ENCODE assay signal across 8 cellular contexts in genomic region chr1:64745986-64746940, GRCh38. TPM values are rescaled to one million over a fixed set of nuclear protein-coding genes. Genes with fewer than 3 reads are reported as not detected.
DNase-seq lines count a peak whose midpoint lies in the region; ATAC-seq, FAIRE-seq and TF ChIP-seq lines count a peak whose summit lies in the region.

No MANE protein-coding gene starts in this region.

- DNase-seq in NCI-H1694 treated with DMSO at 0.1 percent for 48 hours (lab: John Stamatoyannopoulos, UW) (peak; percentile 56), bronchial epithelial cell (ENCODE audit: low read depth) (no peak), lower lobe of right lung (no peak), tibial nerve (ENCODE audit: low spot score in 2 of 2) (no peak), epidermal melanocyte (ENCODE audit: insufficient read length, low spot score) (no peak), AG20443 (ENCODE audit: low spot score) (no peak)
- DNase-seq in activated CD4-positive, alpha-beta T cell treated with anti-CD3 and anti-CD28 coated beads for 4 hours = no peak

- H3K4me1 ChIP-seq in lower lobe of right lung = peaks cover 24% of the 10 kb centered on the region
- peaks cover 0 to 24% (median 3%) of the 10 kb centered on the region in 4 donors for H3K4me1 ChIP-seq in tibial nerve

- H3K36me3 ChIP-seq in bronchial epithelial cell (ENCODE audit: control insufficient read depth, insufficient read depth, low read length) = no peaks in the 10 kb centered on the region
- no peaks in the 10 kb centered on the region for H3K36me3 ChIP-seq in lower lobe of right lung
- no peaks in the 10 kb centered on the region for H3K36me3 ChIP-seq in tibial nerve

- FAIRE-seq in G401.6 (lab: Jason Lieb, UNC) (peak; percentile 13), bronchial epithelial cell (lab: Jason Lieb, UNC) (no peak)

- H3K9me3 ChIP-seq in lower lobe of right lung = no peaks in the 10 kb centered on the region
- H3K9me3 ChIP-seq in tibial nerve = no peaks in the 10 kb centered on the region

- intact Hi-C loops in lower lobe of right lung (cut with DNase I) = no loop called here

- H3K4me3 ChIP-seq in bronchial epithelial cell (ENCODE audit: low read depth, low read length) (peak overlapping the region; percentile 80), lower lobe of right lung (peak overlapping the region; percentile 82), tibial nerve (peak overlapping the region; percentile 60 to 88 (median 80))

- ATAC-seq in lower lobe of right lung = peak; percentile 64 to 70

- no peak for TF ChIP-seq CTCF in bronchial epithelial cell (IDR thresholded peaks at IDR 0.05; ENCODE audit: insufficient read depth, low read length, severe bottlenecking)
- TF ChIP-seq CTCF in lower lobe of right lung (IDR thresholded peaks at IDR 0.05) = no peak
- no peak for TF ChIP-seq CTCF in tibial nerve (IDR thresholded peaks at IDR 0.05)

- TF ChIP-seq EP300 in tibial nerve (IDR thresholded peaks at IDR 0.05) = no peak

- H3K27ac ChIP-seq in lower lobe of right lung (peak overlapping the region; percentile 84), tibial nerve (peak overlapping the region in 2 of 4 donors; percentile 79 to 85)

- TF ChIP-seq POLR2A in tibial nerve (IDR thresholded peaks at IDR 0.05) = no peak

- H3K27me3 ChIP-seq in bronchial epithelial cell (ENCODE audit: control insufficient read depth, insufficient read depth, low read length) = no peaks in the 10 kb centered on the region
- H3K27me3 ChIP-seq in lower lobe of right lung (ENCODE audit: low read depth) = no peaks in the 10 kb centered on the region
- no peaks in the 10 kb centered on the region for H3K27me3 ChIP-seq in tibial nerve

- WGBS in tibial nerve, 2 donors = 50 to 52% methylated on average over 8 of the region's 8 CpGs

RNA-seq across cellular contexts. Expression of gene RAVER2, which starts 1.4 kb away (rescaled TPM):
- 5.3 and 6.4 TPM in 2 replicates for total RNA-seq in bronchial epithelial cell
- 12.0 TPM for total RNA-seq in lower lobe of right lung
- 1 to 10 TPM; 3.6 to 8.2 (median 4.1) TPM for total RNA-seq in tibial nerve
